ENCODE assay signal across 1 cellular context in the genomic region with DNA sequence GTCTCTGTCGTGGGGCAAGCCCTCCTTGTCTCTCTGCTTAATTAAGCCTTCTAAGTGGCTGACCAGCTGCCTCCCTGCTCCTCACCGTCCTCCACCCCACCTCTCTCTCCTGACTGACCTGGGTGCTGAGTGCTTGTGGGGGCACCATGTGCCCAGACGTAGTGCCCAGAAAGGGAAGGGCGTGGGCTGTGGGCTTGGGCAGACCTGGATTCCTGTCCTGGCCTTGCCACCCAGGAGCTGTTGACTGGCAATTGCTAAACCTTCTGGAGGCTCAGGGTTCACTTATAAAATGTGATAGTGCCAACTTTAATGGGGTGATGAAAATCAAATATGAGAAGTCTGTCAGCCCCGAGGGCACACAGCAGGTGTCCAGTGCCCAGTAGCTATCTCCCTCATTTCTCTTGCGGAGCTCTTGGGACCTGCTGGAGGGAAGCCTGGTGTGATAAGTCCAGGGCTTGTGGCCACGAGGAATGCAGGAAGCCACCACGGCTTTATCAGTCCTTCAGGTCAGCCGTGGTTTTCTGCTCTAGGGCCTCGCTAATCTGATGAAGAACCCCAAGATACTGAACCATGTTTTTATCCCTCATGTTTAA.
TF ChIP-seq lines count a peak whose summit lies in the region.

No MANE protein-coding gene starts in this region.

TF ChIP-seq in K562, 482 proteins besides CTCF, POLR2A, EP300 and RAD21 (continued from another document):
- no peak for TF ChIP-seq MTA1 (IDR thresholded peaks at IDR 0.05; ENCODE audit: borderline replicate concordance)
- TF ChIP-seq NEUROD1 (IDR thresholded peaks at IDR 0.05; ENCODE audit: borderline replicate concordance, low read depth, low read length, partially characterized antibody) = no peak
- TF ChIP-seq, protein P1, sequence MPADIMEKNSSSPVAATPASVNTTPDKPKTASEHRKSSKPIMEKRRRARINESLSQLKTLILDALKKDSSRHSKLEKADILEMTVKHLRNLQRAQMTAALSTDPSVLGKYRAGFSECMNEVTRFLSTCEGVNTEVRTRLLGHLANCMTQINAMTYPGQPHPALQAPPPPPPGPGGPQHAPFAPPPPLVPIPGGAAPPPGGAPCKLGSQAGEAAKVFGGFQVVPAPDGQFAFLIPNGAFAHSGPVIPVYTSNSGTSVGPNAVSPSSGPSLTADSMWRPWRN (IDR thresholded peaks at IDR 0.05; ENCODE audit: low read depth) = peak; percentile 84
- no peak for TF ChIP-seq NCOA4 (IDR thresholded peaks at IDR 0.05; ENCODE audit: partially characterized antibody)
- TF ChIP-seq RBBP5 (IDR thresholded peaks at IDR 0.05; ENCODE audit: borderline replicate concordance, insufficient read depth, low read length, poor library complexity, severe bottlenecking) = no peak
- 0 out of 2 replicates have a peak, but pooled peaks have one; percentile 7 for TF ChIP-seq CREM (IDR thresholded peaks at IDR 0.05; ENCODE audit: low read depth)
- TF ChIP-seq CHD2 (IDR thresholded peaks at IDR 0.05; ENCODE audit: low read depth, low read length) = no peak
- TF ChIP-seq GABPB1 (CRISPR knock-in tag; IDR thresholded peaks at IDR 0.05) = no peak
- no peak for TF ChIP-seq ZC3H4 (CRISPR knock-in tag; IDR thresholded peaks at IDR 0.05; ENCODE audit: borderline replicate concordance)
- no peak for TF ChIP-seq ZNF311 (CRISPR knock-in tag; IDR thresholded peaks at IDR 0.05)
- no peak for TF ChIP-seq HDAC8 (tag; IDR thresholded peaks at IDR 0.05)
- TF ChIP-seq BCOR (IDR thresholded peaks at IDR 0.05) = no peak
- TF ChIP-seq XRCC3 (IDR thresholded peaks at IDR 0.05) = no peak
- TF ChIP-seq PHF20 (IDR thresholded peaks at IDR 0.05; ENCODE audit: partially characterized antibody) = no peak
- TF ChIP-seq, protein P2, sequence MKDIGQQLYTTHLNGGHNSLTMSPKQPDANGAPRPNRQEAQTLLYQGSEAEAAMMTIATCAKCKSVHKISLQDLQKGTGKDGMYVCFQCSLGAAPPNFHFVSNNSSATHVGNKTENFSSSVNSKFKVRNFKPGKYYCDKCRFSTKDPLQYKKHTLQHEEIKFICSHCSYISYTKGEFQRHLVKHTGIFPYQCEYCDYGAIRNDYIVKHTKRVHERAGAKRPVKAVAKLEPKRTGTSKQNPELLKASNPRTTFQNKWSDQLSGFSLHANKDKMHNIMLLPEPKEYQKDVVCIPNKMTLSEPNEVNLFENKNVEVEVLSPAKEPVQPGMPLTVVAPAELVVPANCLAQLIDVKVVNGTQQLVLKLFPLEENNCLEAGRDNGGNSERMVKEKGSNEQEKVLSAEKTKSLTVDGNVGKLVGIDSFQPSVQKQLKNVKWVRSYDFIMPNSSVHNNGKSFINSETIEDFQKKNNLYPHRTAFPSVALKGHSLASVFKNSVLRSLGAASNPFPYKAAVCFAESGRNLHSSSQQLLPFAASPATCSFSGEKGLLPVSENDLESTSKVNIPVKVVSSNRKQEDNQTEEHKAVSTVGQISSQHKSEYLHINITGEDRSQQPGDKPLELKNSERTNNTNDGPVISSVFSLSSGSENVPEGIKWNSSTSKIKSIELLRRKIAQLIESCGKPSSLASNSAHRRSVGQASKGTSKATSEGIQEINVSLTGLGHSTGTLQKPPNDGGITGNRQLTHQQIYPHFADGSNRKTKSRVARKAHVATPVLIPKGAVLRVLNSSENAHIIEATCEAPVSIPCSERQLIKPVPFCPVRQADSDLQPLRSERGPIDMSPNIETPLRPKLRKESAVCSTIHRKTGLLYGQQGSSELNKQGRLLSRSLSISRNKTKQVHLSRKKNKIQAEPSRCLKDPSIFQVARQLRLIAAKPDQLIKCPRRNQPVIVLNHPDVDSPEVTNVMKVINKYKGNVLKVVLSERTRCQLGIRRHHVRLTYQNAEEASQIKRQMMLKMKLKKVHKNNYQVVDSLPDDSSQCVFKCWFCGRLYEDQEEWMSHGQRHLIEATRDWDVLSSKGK (CRISPR knock-in tag; IDR thresholded peaks at IDR 0.05) = no peak
- TF ChIP-seq ZSCAN29 (IDR thresholded peaks at IDR 0.05) = no peak
- no peak for TF ChIP-seq NBN (IDR thresholded peaks at IDR 0.05; ENCODE audit: low read depth)
- no peak for TF ChIP-seq THRAP3 (IDR thresholded peaks at IDR 0.05; ENCODE audit: borderline replicate concordance)
- peak; percentile 48; the same call in 1 of the 2 replicates for TF ChIP-seq MYC (IDR thresholded peaks at IDR 0.05; ENCODE audit: low read depth, low read length)
- no peak for TF ChIP-seq MYC (CRISPR knock-in tag; IDR thresholded peaks at IDR 0.05; ENCODE audit: borderline replicate concordance, low read depth)
- peak; percentile 52 for TF ChIP-seq TCF3 (CRISPR knock-in tag; IDR thresholded peaks at IDR 0.05)
- no peak for TF ChIP-seq CBX8 (IDR thresholded peaks at IDR 0.05; ENCODE audit: borderline replicate concordance, extremely low read depth, low read depth, low read length, poor library complexity, severe bottlenecking)
- no peak for TF ChIP-seq SMAD1 (IDR thresholded peaks at IDR 0.05; ENCODE audit: low read depth, low read length, partially characterized antibody)
- TF ChIP-seq ESRRA (IDR thresholded peaks at IDR 0.05; ENCODE audit: borderline replicate concordance, low read depth) = peak; percentile 71; the same call in 1 of the 2 replicates
- 0 out of 2 replicates have a peak, but pooled peaks have one; percentile 4 for TF ChIP-seq JUND (IDR thresholded peaks at IDR 0.05; ENCODE audit: borderline replicate concordance, low read depth, low read length)
- TF ChIP-seq JUND (tag; IDR thresholded peaks at IDR 0.05; ENCODE audit: borderline replicate concordance, low read depth, low read length) = no peak; the same call in 2 of the 3 replicates
- TF ChIP-seq RCOR1 (IDR thresholded peaks at IDR 0.05; ENCODE audit: borderline replicate concordance in 1 of 2, low read depth in 2 of 2, low read length in 2 of 2) = peak in 1 of 2 experiments; percentile 84; a peak in 2 of 4 replicates
- peak; percentile 85 to 99; a peak in 3 of 4 replicates for TF ChIP-seq TEAD1 (CRISPR knock-in tag; IDR thresholded peaks at IDR 0.05)
- TF ChIP-seq, protein P3, sequence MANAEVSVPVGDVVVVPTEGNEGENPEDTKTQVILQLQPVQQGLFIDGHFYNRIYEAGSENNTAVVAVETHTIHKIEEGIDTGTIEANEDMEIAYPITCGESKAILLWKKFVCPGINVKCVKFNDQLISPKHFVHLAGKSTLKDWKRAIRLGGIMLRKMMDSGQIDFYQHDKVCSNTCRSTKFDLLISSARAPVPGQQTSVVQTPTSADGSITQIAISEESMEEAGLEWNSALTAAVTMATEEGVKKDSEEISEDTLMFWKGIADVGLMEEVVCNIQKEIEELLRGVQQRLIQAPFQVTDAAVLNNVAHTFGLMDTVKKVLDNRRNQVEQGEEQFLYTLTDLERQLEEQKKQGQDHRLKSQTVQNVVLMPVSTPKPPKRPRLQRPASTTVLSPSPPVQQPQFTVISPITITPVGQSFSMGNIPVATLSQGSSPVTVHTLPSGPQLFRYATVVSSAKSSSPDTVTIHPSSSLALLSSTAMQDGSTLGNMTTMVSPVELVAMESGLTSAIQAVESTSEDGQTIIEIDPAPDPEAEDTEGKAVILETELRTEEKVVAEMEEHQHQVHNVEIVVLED (CRISPR knock-in tag; IDR thresholded peaks at IDR 0.05) = no peak
- TF ChIP-seq POLR2AphosphoS2 (IDR thresholded peaks at IDR 0.05; ENCODE audit: low read length) = no peak
- TF ChIP-seq ARID1B (IDR thresholded peaks at IDR 0.05) = peak; percentile 25; the same call in 1 of the 2 replicates
- TF ChIP-seq, protein P4, sequence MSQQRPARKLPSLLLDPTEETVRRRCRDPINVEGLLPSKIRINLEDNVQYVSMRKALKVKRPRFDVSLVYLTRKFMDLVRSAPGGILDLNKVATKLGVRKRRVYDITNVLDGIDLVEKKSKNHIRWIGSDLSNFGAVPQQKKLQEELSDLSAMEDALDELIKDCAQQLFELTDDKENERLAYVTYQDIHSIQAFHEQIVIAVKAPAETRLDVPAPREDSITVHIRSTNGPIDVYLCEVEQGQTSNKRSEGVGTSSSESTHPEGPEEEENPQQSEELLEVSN (IDR thresholded peaks at IDR 0.05; ENCODE audit: borderline replicate concordance in 1 of 2, extremely low read depth in 1 of 2, insufficient read depth in 1 of 2, insufficient read length in 1 of 2, low read depth in 1 of 2, low read length in 1 of 2, poor library complexity in 1 of 2, severe bottlenecking in 1 of 2) = peak in 1 of 2 experiments; percentile 26
- TF ChIP-seq RBM14 (IDR thresholded peaks at IDR 0.05; ENCODE audit: borderline replicate concordance, insufficient read depth, low read depth, low read length) = no peak
- no peak for TF ChIP-seq POLR2AphosphoS5 (IDR thresholded peaks at IDR 0.05; ENCODE audit: control insufficient read depth, insufficient read depth, low read depth, low read length)
- TF ChIP-seq, protein P5, sequence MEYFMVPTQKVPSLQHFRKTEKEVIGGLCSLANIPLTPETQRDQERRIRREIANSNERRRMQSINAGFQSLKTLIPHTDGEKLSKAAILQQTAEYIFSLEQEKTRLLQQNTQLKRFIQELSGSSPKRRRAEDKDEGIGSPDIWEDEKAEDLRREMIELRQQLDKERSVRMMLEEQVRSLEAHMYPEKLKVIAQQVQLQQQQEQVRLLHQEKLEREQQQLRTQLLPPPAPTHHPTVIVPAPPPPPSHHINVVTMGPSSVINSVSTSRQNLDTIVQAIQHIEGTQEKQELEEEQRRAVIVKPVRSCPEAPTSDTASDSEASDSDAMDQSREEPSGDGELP (CRISPR knock-in tag; IDR thresholded peaks at IDR 0.05; ENCODE audit: borderline replicate concordance) = 0 out of 2 replicates have a peak, but pooled peaks have one; percentile 22
- no peak for TF ChIP-seq ZNF589 (CRISPR knock-in tag; IDR thresholded peaks at IDR 0.05; ENCODE audit: low read depth)
- TF ChIP-seq ZNF644 (tag; IDR thresholded peaks at IDR 0.05; ENCODE audit: low read depth) = no peak
- TF ChIP-seq CXXC5 (CRISPR knock-in tag; IDR thresholded peaks at IDR 0.05) = 0 out of 2 replicates have a peak, but pooled peaks have one; percentile 44
- no peak for TF ChIP-seq NFIC (IDR thresholded peaks at IDR 0.05)
- no peak for TF ChIP-seq NFYB (IDR thresholded peaks at IDR 0.05; ENCODE audit: extremely low read depth, insufficient read length)
- TF ChIP-seq, protein P6, sequence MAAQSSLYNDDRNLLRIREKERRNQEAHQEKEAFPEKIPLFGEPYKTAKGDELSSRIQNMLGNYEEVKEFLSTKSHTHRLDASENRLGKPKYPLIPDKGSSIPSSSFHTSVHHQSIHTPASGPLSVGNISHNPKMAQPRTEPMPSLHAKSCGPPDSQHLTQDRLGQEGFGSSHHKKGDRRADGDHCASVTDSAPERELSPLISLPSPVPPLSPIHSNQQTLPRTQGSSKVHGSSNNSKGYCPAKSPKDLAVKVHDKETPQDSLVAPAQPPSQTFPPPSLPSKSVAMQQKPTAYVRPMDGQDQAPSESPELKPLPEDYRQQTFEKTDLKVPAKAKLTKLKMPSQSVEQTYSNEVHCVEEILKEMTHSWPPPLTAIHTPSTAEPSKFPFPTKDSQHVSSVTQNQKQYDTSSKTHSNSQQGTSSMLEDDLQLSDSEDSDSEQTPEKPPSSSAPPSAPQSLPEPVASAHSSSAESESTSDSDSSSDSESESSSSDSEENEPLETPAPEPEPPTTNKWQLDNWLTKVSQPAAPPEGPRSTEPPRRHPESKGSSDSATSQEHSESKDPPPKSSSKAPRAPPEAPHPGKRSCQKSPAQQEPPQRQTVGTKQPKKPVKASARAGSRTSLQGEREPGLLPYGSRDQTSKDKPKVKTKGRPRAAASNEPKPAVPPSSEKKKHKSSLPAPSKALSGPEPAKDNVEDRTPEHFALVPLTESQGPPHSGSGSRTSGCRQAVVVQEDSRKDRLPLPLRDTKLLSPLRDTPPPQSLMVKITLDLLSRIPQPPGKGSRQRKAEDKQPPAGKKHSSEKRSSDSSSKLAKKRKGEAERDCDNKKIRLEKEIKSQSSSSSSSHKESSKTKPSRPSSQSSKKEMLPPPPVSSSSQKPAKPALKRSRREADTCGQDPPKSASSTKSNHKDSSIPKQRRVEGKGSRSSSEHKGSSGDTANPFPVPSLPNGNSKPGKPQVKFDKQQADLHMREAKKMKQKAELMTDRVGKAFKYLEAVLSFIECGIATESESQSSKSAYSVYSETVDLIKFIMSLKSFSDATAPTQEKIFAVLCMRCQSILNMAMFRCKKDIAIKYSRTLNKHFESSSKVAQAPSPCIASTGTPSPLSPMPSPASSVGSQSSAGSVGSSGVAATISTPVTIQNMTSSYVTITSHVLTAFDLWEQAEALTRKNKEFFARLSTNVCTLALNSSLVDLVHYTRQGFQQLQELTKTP (IDR thresholded peaks at IDR 0.05; ENCODE audit: low read depth in 1 of 2, partially characterized antibody in 2 of 2) = no peak
- no peak for TF ChIP-seq ZNF282 (CRISPR knock-in tag; IDR thresholded peaks at IDR 0.05)
- TF ChIP-seq, protein P7, sequence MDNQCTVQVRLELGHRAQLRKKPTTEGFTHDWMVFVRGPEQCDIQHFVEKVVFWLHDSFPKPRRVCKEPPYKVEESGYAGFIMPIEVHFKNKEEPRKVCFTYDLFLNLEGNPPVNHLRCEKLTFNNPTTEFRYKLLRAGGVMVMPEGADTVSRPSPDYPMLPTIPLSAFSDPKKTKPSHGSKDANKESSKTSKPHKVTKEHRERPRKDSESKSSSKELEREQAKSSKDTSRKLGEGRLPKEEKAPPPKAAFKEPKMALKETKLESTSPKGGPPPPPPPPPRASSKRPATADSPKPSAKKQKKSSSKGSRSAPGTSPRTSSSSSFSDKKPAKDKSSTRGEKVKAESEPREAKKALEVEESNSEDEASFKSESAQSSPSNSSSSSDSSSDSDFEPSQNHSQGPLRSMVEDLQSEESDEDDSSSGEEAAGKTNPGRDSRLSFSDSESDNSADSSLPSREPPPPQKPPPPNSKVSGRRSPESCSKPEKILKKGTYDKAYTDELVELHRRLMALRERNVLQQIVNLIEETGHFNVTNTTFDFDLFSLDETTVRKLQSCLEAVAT (IDR thresholded peaks at IDR 0.05) = 0 out of 4 replicates have a peak, but pooled peaks of 1 of the 2 experiments have one; percentile 21
TF ChIP-seq in K562: peak in this region for 21.
